Comparison of ENCODE assay signal across 8 cellular contexts in genomic region chr9:4762108-4762888, GRCh38. TPM values are rescaled to one million over a fixed set of nuclear protein-coding genes. Genes with fewer than 3 reads are reported as not detected.
DNase-seq lines count a peak whose midpoint lies in the region; ATAC-seq and TF ChIP-seq lines count a peak whose summit lies in the region.

No MANE protein-coding gene starts in this region.

- peak overlapping the region; percentile 21 for H3K27ac Mint-ChIP-seq in endothelial cell (ENCODE audit: unreplicated experiment)

- H3K36me3 Mint-ChIP-seq in endothelial cell (ENCODE audit: low read depth, unreplicated experiment) = no peaks in the 10 kb centered on the region

- intact Hi-C loops in mucosa of descending colon (cut with DNase I, micrococcal nuclease) = loop anchor here (10.0 kb wide), 1 partner anchor 223 kb away; the partner anchor contains the start of gene JAK2 (in 2 of the 2)

- peak in 11 of 14 donors; percentile 13 to 64 (median 38) for DNase-seq in C1 segment of cervical spinal cord (lab: John Stamatoyannopoulos, UW)
- peak; percentile 11 for DNase-seq in GM19240 (ENCODE audit: insufficient read length, low spot score)
- peak; percentile 77 for DNase-seq in NCI-H748 treated with DMSO at 0.1 percent for 48 hours (lab: John Stamatoyannopoulos, UW)
- DNase-seq in activated CD8-positive, alpha-beta memory T cell treated with anti-CD3 and anti-CD28 coated beads for 48 hours (ENCODE audit: low read depth in 2 of 3, low spot score in 2 of 3) = peak; percentile 31 to 57 (median 52)
- DNase-seq in endothelial cell (ENCODE audit: low spot score) = peak; percentile 62
- peak; percentile 63 to 95 (median 86) for DNase-seq in mucosa of descending colon
- DNase-seq in stimulated activated CD8-positive, alpha-beta memory T cell treated with anti-CD3 and anti-CD28 coated beads, Interleukin-4, amount 100 ng/mL, for 1 hour (ENCODE audit: low read depth in 2 of 2, low spot score in 1 of 2) = peak; percentile 52 to 72

- H3K4me1 ChIP-seq in mucosa of descending colon (ENCODE audit: low read depth) = peaks cover 12% of the 10 kb centered on the region

- no peaks in the 10 kb centered on the region for H3K36me3 ChIP-seq in mucosa of descending colon (ENCODE audit: low read depth)

- H3K4me3 ChIP-seq in mucosa of descending colon = no peak overlapping the region

- peak overlapping the region; percentile 54 for H3K4me3 Mint-ChIP-seq in endothelial cell (ENCODE audit: unreplicated experiment)

- TF ChIP-seq CTCF in endothelial cell (IDR thresholded peaks at IDR 0.05; ENCODE audit: unreplicated experiment) = peak; percentile 91
- peak; percentile 59 for TF ChIP-seq CTCF in mucosa of descending colon (IDR thresholded peaks at IDR 0.05)

- no peaks in the 10 kb centered on the region for H3K9me3 ChIP-seq in mucosa of descending colon

- H3K27me3 Mint-ChIP-seq in endothelial cell (ENCODE audit: unreplicated experiment) = no peaks in the 10 kb centered on the region

- no peaks in the 10 kb centered on the region for H3K9me3 Mint-ChIP-seq in endothelial cell (ENCODE audit: unreplicated experiment)

- H3K4me1 Mint-ChIP-seq in endothelial cell (ENCODE audit: unreplicated experiment) = peaks cover 12% of the 10 kb centered on the region

- ATAC-seq in HG03439 (IDR thresholded peaks at IDR 0.05; ENCODE audit: unreplicated experiment) (peak; percentile 67), mucosa of descending colon (peak; percentile 89)

RNA-seq across cellular contexts. Expression of gene AK3, which starts 21.3 kb away (rescaled TPM):
- total RNA-seq in endothelial cell (ENCODE audit: unreplicated experiment) (29.2 TPM), mucosa of descending colon (10 to 100 TPM; 71.4 to 86.8 (median 74.0) TPM)

RNA-seq across cellular contexts. Expression of gene RCL1, which starts 30.4 kb away (rescaled TPM):
- total RNA-seq in endothelial cell (ENCODE audit: unreplicated experiment) (12.2 TPM), mucosa of descending colon (10 to 100 TPM; 12.0 to 13.3 (median 12.4) TPM)

Comparison
In these comparisons a context has a peak if more than half of its experiments do, and no peak if none do; other contexts are left out.
1. DNase-seq: peak in every context shown above with its lines; median percentile 86 in mucosa of descending colon; 77 in NCI-H748 treated with DMSO at 0.1 percent for 48 hours; 62 in endothelial cell; 62 in stimulated activated CD8-positive, alpha-beta memory T cell treated with anti-CD3 and anti-CD28 coated beads, Interleukin-4, amount 100 ng/mL, for 1 hour; 52 in activated CD8-positive, alpha-beta memory T cell treated with anti-CD3 and anti-CD28 coated beads for 48 hours; 38 in C1 segment of cervical spinal cord; 11 in GM19240.